In the genomic region with DNA sequence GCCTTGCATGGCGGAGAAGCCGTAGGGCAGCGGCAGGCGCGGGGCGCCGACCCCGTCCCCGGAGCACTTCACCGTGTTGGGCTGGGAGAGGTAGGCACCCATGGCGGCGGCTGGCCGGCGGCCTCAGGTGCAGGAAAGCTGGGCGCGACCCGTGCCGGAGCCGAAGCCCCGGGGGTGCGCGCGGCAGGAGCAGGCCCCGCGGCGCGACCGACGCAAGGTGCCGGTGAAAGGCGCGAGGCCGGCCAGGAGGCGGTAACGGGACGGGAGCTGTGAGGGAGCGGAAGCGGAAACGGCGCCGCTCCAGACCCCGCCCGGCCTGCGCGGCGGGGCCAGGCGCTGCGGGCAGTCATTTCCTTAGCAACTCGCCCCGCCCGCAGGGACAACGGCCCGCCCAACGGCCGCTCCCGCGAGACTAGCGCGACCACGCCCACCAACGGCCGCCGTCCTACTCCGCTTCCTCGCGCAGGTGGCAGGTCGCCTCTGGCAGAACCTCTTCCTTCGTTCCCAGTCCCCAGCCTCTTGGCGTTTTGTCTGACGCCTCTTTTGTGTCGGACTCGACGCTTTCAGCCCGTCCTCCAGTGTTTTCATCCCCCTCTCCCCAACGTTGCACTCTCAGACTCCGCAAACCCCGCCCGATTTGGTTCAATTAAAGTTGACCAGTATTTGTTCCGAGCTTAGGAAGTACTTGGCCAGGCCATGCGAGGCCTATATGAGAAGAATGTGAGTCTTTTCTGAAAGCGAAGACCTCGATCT, we compare ENCODE assay signal across 1 cellular context.
TF ChIP-seq lines count a peak whose summit lies in the region.

Gene PPM1G, minus strand, starts transcription at position 271 of the 753 bp plus-strand sequence. Its CDS starts 169 bp downstream, at position 102.

TF ChIP-seq in K562, 482 proteins besides CTCF, POLR2A, EP300 and RAD21 (continued from another document and continues in another):
- TF ChIP-seq ZBTB5 (IDR thresholded peaks at IDR 0.05) (no peak), ZNF695 (CRISPR knock-in tag; IDR thresholded peaks at IDR 0.05) (peak; percentile 70; the same call in 1 of the 2 replicates), MCM5 (IDR thresholded peaks at IDR 0.05; ENCODE audit: low read depth) (no peak), BDP1 (IDR thresholded peaks at IDR 0.05; ENCODE audit: insufficient read depth, insufficient read length) (no peak), ESRRB (CRISPR knock-in tag; IDR thresholded peaks at IDR 0.05; ENCODE audit: borderline replicate concordance) (no peak), PHF8 (IDR thresholded peaks at IDR 0.05; ENCODE audit: borderline replicate concordance, low read length) (peak; percentile 89), ZNF232 (CRISPR knock-in tag; IDR thresholded peaks at IDR 0.05) (no peak; the same call in none of the 2 replicates), ZSCAN32 (CRISPR knock-in tag; IDR thresholded peaks at IDR 0.05) (0 out of 2 replicates have a peak, but pooled peaks have one; percentile 30), ZZZ3 (IDR thresholded peaks at IDR 0.05) (no peak), HDAC6 (IDR thresholded peaks at IDR 0.05; ENCODE audit: low read depth, low read length) (no peak), NUFIP1 (IDR thresholded peaks at IDR 0.05; ENCODE audit: partially characterized antibody) (no peak), CHD7 (IDR thresholded peaks at IDR 0.05; ENCODE audit: low read depth, low read length) (no peak), PPARD (CRISPR knock-in tag; IDR thresholded peaks at IDR 0.05) (no peak), ZNF75A (CRISPR knock-in tag; IDR thresholded peaks at IDR 0.05) (peak; percentile 52; the same call in 1 of the 2 replicates), NFE2 (IDR thresholded peaks at IDR 0.05; ENCODE audit: low read depth) (no peak), NCOA1 (IDR thresholded peaks at IDR 0.05; ENCODE audit: low read depth) (no peak; the same call in 1 of the 2 replicates), FOXP1 (CRISPR knock-in tag; IDR thresholded peaks at IDR 0.05) (no peak; the same call in 1 of the 2 replicates), ZNF408 (CRISPR knock-in tag; IDR thresholded peaks at IDR 0.05; ENCODE audit: low read depth) (no peak), ZNF165 (CRISPR knock-in tag; IDR thresholded peaks at IDR 0.05; ENCODE audit: borderline replicate concordance) (no peak), BCLAF1 (IDR thresholded peaks at IDR 0.05; ENCODE audit: borderline replicate concordance in 1 of 2, control insufficient read depth in 1 of 2, low read depth in 2 of 2, low read length in 1 of 2) (no peak; a peak in 1 of 4 replicates), ZNF551 (CRISPR knock-in tag; IDR thresholded peaks at IDR 0.05) (no peak), PHTF2 (CRISPR knock-in tag; IDR thresholded peaks at IDR 0.05) (no peak), SP2 (IDR thresholded peaks at IDR 0.05; ENCODE audit: extremely low read depth, low read depth, low read length, poor library complexity, severe bottlenecking) (no peak), HDGF (IDR thresholded peaks at IDR 0.05) (no peak), MAFG (tag; conservative IDR thresholded peaks at IDR 0.05) (no peak), ZNF778 (CRISPR knock-in tag; IDR thresholded peaks at IDR 0.05) (no peak), ZNF699 (CRISPR knock-in tag; IDR thresholded peaks at IDR 0.05; ENCODE audit: insufficient replicate concordance) (no peak), GABPB2 (CRISPR knock-in tag; conservative IDR thresholded peaks at IDR 0.05) (no peak), ZC3H11A (IDR thresholded peaks at IDR 0.05; ENCODE audit: low read depth, low read length) (no peak), CREM (IDR thresholded peaks at IDR 0.05; ENCODE audit: low read depth) (peak; percentile 64), MCM2 (IDR thresholded peaks at IDR 0.05; ENCODE audit: low read depth) (no peak), ZNF354B (CRISPR knock-in tag; IDR thresholded peaks at IDR 0.05) (no peak), HIVEP1 (CRISPR knock-in tag; IDR thresholded peaks at IDR 0.05) (no peak), ELF1 (tag; IDR thresholded peaks at IDR 0.05) (peak; percentile 89)
